Comparison of ENCODE assay signal across 9 cellular contexts in the genomic region with DNA sequence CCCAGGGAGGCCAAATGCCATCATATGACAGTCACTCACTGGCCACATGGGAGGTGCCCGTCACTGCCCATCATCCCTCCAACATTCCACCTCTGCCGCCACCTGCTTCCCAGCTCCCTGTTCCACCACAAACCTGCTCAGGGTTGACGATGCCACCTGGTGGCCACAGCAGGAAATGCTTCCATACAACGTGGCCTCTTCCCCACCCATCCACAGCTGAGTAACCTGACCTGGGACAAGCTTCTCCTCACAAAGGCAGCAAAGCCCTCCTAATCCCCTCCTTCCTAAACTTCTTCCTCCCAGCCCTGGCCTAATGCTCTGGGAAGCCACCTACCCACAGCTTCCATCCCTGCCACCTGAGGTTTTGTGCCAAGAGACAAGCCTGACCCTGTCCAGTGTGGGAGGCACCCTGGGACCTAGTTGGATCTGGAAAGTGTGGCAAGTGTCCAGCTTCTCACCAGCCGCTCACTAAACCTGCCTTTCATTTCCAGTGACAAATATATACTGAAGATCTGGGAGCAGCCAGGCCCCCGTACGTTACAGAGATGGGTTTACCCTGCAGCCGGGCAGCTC. TPM values are rescaled to one million over a fixed set of nuclear protein-coding genes. Genes with fewer than 3 reads are reported as not detected.
DNase-seq lines count a peak whose midpoint lies in the region; ATAC-seq and TF ChIP-seq lines count a peak whose summit lies in the region.
"Had no signal": no experiment of that assay in that cellular context is flagged by ENCODE, and none has a peak within 500 bp of the region (broad histone marks: within the 10 kb centered on the region; RNA-seq: fewer than 3 reads in every experiment).

No MANE protein-coding gene starts in this region.

- H3K4me3 Mint-ChIP-seq in activated T-cell treated with anti-CD3 and anti-CD28 coated beads, Interleukin-2, amount 50 U/mL, for 4 hours: no peak overlapping the region
- H3K4me3 Mint-ChIP-seq in nephron progenitor cell (no peak overlapping the region), T-helper 17 cell (no peak overlapping the region)
- H3K4me3 Mint-ChIP-seq: central memory CD8-positive, alpha-beta T cell had no signal

- H3K4me1 Mint-ChIP-seq in activated T-cell treated with anti-CD3 and anti-CD28 coated beads, Interleukin-2, amount 50 U/mL, for 4 hours (ENCODE audit: low read depth): peaks cover 1% of the 10 kb centered on the region
- H3K4me1 Mint-ChIP-seq in nephron progenitor cell (peaks cover 18% of the 10 kb centered on the region), T-helper 17 cell (peaks cover 5% of the 10 kb centered on the region)
- H3K4me1 Mint-ChIP-seq: central memory CD8-positive, alpha-beta T cell had no signal

- ATAC-seq in activated T-cell treated with anti-CD3 and anti-CD28 coated beads, Interleukin-2, amount 50 U/mL, for 4 hours: no peak
- ATAC-seq in T-helper 17 cell: no peak

- H3K9me3 Mint-ChIP-seq in activated T-cell treated with anti-CD3 and anti-CD28 coated beads, Interleukin-2, amount 50 U/mL, for 4 hours: peaks cover 6% of the 10 kb centered on the region
- H3K9me3 Mint-ChIP-seq in nephron progenitor cell: peaks cover 13% of the 10 kb centered on the region

- H3K27me3 Mint-ChIP-seq in activated T-cell treated with anti-CD3 and anti-CD28 coated beads, Interleukin-2, amount 50 U/mL, for 4 hours (ENCODE audit: low read depth): peaks cover 16% of the 10 kb centered on the region
- H3K27me3 Mint-ChIP-seq in nephron progenitor cell (ENCODE audit: low read depth, poor library complexity): peaks cover 62% of the 10 kb centered on the region
- peaks cover 15% of the 10 kb centered on the region for H3K27me3 Mint-ChIP-seq in T-helper 17 cell

- H3K27ac Mint-ChIP-seq in nephron progenitor cell (peak overlapping the region; percentile 74), T-helper 17 cell (no peak overlapping the region)

- H3K36me3 Mint-ChIP-seq in activated T-cell treated with anti-CD3 and anti-CD28 coated beads, Interleukin-2, amount 50 U/mL, for 4 hours (ENCODE audit: insufficient read depth): peaks cover 3% of the 10 kb centered on the region
- H3K36me3 Mint-ChIP-seq in nephron progenitor cell (ENCODE audit: low read depth): no peaks in the 10 kb centered on the region
- H3K36me3 Mint-ChIP-seq in T-helper 17 cell (ENCODE audit: low read depth): peaks cover 8% of the 10 kb centered on the region

- TF ChIP-seq CTCF in nephron progenitor cell (IDR thresholded peaks at IDR 0.05): peak; percentile 50

- DNase-seq in activated T-cell treated with anti-CD3 and anti-CD28 coated beads, Interleukin-2, amount 50 U/mL, for 1 hour: peak; percentile 34
- DNase-seq in activated T-cell treated with anti-CD3 and anti-CD28 coated beads, Interleukin-2, amount 50 U/mL, for 4 hours: no peak
- DNase-seq in NCI-H1930 (lab: John Stamatoyannopoulos, UW): peak; percentile 17 to 21
- DNase-seq in cerebellar cortex (ENCODE audit: low spot score): peak; percentile 76
- peak; percentile 44 for DNase-seq in nephron progenitor cell
- DNase-seq in T-helper 17 cell: no peak
- DNase-seq in COR-L47 (lab: John Stamatoyannopoulos, UW): no peak
- DNase-seq in germinal center (ENCODE audit: low spot score): no peak

- no peaks in the 10 kb centered on the region for H3K9me3 ChIP-seq in T-helper 17 cell (ENCODE audit: control insufficient read depth, low read length, poor library complexity, severe bottlenecking)

RNA-seq across cellular contexts. Expression of a gene that starts 4.3 kb away (rescaled TPM):
- under 1 TPM; 0.19 to 0.40 (median 0.40) TPM for total RNA-seq in activated T-cell treated with anti-CD3 and anti-CD28 coated beads, Interleukin-2, amount 50 U/mL, for 4 hours
- total RNA-seq in T-helper 17 cell: under 1 TPM in 1 of 2 donors, not detected in 1; 0.30 TPM

Comparison
In these comparisons a context has a peak if more than half of its experiments do, and no peak if none do; other contexts are left out.
1. DNase-seq: peak in activated T-cell treated with anti-CD3 and anti-CD28 coated beads, Interleukin-2, amount 50 U/mL, for 1 hour (single experiment), NCI-H1930 (2 of 2), cerebellar cortex (single experiment) and nephron progenitor cell (single experiment); none in activated T-cell treated with anti-CD3 and anti-CD28 coated beads, Interleukin-2, amount 50 U/mL, for 4 hours (single experiment), T-helper 17 cell (0 of 3), COR-L47 (single experiment) and germinal center (single experiment).